19 cellular contexts compared by ENCODE assay signal in genomic region chr17:28693866-28694265, GRCh38. TPM values are rescaled to one million over a fixed set of nuclear protein-coding genes. Genes with fewer than 3 reads are reported as not detected.
DNase-seq lines count a peak whose midpoint lies in the region; ATAC-seq and TF ChIP-seq lines count a peak whose summit lies in the region.
"Had no signal": no experiment of that assay in that cellular context is flagged by ENCODE, and none has a peak within 500 bp of the region (broad histone marks: within the 10 kb centered on the region; RNA-seq: fewer than 3 reads in every experiment).

No MANE protein-coding gene starts in this region.

- TF ChIP-seq CTCF in brain (conservative IDR thresholded peaks at IDR 0.05) (no peak), lower lobe of right lung (IDR thresholded peaks at IDR 0.05) (no peak), WTC11 (IDR thresholded peaks at IDR 0.05) (no peak), GM13976 (IDR thresholded peaks at IDR 0.05; ENCODE audit: borderline replicate concordance, control extremely low read depth, extremely low read depth, insufficient read depth, missing control alignments) (no peak)

- H3K27me3 Mint-ChIP-seq in brain (no peaks in the 10 kb centered on the region), WTC11 (ENCODE audit: low read depth) (no peaks in the 10 kb centered on the region)
- H3K27me3 Mint-ChIP-seq: CD8-positive, alpha-beta memory T cell had no signal

- peaks cover 100% of the 10 kb centered on the region for H3K36me3 ChIP-seq in lower lobe of right lung

- peak; percentile 21 for DNase-seq in G401 (ENCODE audit: low spot score)
- DNase-seq in lower lobe of right lung: peak; percentile 6
- DNase-seq in posterior vena cava (ENCODE audit: low spot score): peak; percentile 18
- no peak for DNase-seq in WTC11 (ENCODE audit: low spot score)
- DNase-seq in GM13976 (ENCODE audit: low spot score): no peak
- DNase-seq: ACHN; CD8-positive, alpha-beta memory T cell; DMS79; H7; HFFc6; IMR-90; NCI-H1417; NCI-H187; NCI-H2107; NCI-H524; NCI-H82; SHP77 had no signal

- H3K4me1 Mint-ChIP-seq in brain (no peaks in the 10 kb centered on the region), WTC11 (no peaks in the 10 kb centered on the region)
- H3K4me1 Mint-ChIP-seq: CD8-positive, alpha-beta memory T cell had no signal

- intact Hi-C loops in lower lobe of right lung (cut with DNase I): no loop called here
- intact Hi-C loops in posterior vena cava (cut with DNase I): no loop called here

- H3K4me3 ChIP-seq in lower lobe of right lung: no peak overlapping the region

- no peak for ATAC-seq in lower lobe of right lung
- no peak for ATAC-seq in WTC11
- no peak for ATAC-seq in HG03139 (IDR thresholded peaks at IDR 0.05; ENCODE audit: unreplicated experiment)

- H3K27ac ChIP-seq in lower lobe of right lung: no peak overlapping the region

- peak overlapping the region in 3 of 5 experiments; percentile 78 to 95 (median 86) for H3K27ac Mint-ChIP-seq in brain
- no peak overlapping the region; the same call in 1 of the 2 replicates for H3K27ac Mint-ChIP-seq in WTC11
- H3K27ac Mint-ChIP-seq: HFFc6 had no signal

- no peaks in the 10 kb centered on the region for H3K27me3 ChIP-seq in lower lobe of right lung (ENCODE audit: low read depth)

- peaks cover 99% of the 10 kb centered on the region for H3K36me3 Mint-ChIP-seq in brain
- peaks cover 81% of the 10 kb centered on the region for H3K36me3 Mint-ChIP-seq in WTC11

- CTCF ChIA-PET in WTC11 (lab: Charles Lee): no interaction called here

- in situ Hi-C loops in G401 (cut with HindIII; ENCODE audit: low sequenced_read_pairs) (no loop called here), GM13976 (cut with MboI; ENCODE audit: low sequenced_read_pairs, unreplicated experiment) (no loop called here)

- no peak overlapping the region for H3K4me3 Mint-ChIP-seq in brain
- H3K4me3 Mint-ChIP-seq in WTC11: no peak overlapping the region
- H3K4me3 Mint-ChIP-seq: CD8-positive, alpha-beta memory T cell; HFFc6 had no signal

- POLR2A ChIA-PET in WTC11 (lab: Charles Lee): no interaction called here

- H3K9me3 ChIP-seq in lower lobe of right lung: no peaks in the 10 kb centered on the region

- no peaks in the 10 kb centered on the region for H3K4me1 ChIP-seq in lower lobe of right lung

- H3K9me3 Mint-ChIP-seq in brain (no peaks in the 10 kb centered on the region), WTC11 (no peaks in the 10 kb centered on the region)
- H3K9me3 Mint-ChIP-seq: CD8-positive, alpha-beta memory T cell; HFFc6 had no signal

TF ChIP-seq in WTC11, 78 proteins besides CTCF, POLR2A, EP300 and RAD21:
- TF ChIP-seq CREB1 (CRISPR knock-in tag; IDR thresholded peaks at IDR 0.05) (no peak), PRRX2 (CRISPR knock-in tag; IDR thresholded peaks at IDR 0.05) (no peak), KAT7 (CRISPR knock-in tag; IDR thresholded peaks at IDR 0.05; ENCODE audit: borderline replicate concordance) (no peak), NFYB (CRISPR knock-in tag; conservative IDR thresholded peaks at IDR 0.05; ENCODE audit: low read depth) (no peak), IRF2 (CRISPR knock-in tag; IDR thresholded peaks at IDR 0.05; ENCODE audit: borderline replicate concordance, low read depth) (no peak), FOXJ3 (CRISPR knock-in tag; IDR thresholded peaks at IDR 0.05; ENCODE audit: borderline replicate concordance) (no peak), GABPB1 (CRISPR knock-in tag; IDR thresholded peaks at IDR 0.05) (no peak), TEAD4 (CRISPR knock-in tag; IDR thresholded peaks at IDR 0.05) (no peak), MLX (CRISPR knock-in tag; IDR thresholded peaks at IDR 0.05) (no peak), ZNF317 (CRISPR knock-in tag; IDR thresholded peaks at IDR 0.05; ENCODE audit: borderline replicate concordance, low read depth) (no peak)
- TF ChIP-seq, protein P1, sequence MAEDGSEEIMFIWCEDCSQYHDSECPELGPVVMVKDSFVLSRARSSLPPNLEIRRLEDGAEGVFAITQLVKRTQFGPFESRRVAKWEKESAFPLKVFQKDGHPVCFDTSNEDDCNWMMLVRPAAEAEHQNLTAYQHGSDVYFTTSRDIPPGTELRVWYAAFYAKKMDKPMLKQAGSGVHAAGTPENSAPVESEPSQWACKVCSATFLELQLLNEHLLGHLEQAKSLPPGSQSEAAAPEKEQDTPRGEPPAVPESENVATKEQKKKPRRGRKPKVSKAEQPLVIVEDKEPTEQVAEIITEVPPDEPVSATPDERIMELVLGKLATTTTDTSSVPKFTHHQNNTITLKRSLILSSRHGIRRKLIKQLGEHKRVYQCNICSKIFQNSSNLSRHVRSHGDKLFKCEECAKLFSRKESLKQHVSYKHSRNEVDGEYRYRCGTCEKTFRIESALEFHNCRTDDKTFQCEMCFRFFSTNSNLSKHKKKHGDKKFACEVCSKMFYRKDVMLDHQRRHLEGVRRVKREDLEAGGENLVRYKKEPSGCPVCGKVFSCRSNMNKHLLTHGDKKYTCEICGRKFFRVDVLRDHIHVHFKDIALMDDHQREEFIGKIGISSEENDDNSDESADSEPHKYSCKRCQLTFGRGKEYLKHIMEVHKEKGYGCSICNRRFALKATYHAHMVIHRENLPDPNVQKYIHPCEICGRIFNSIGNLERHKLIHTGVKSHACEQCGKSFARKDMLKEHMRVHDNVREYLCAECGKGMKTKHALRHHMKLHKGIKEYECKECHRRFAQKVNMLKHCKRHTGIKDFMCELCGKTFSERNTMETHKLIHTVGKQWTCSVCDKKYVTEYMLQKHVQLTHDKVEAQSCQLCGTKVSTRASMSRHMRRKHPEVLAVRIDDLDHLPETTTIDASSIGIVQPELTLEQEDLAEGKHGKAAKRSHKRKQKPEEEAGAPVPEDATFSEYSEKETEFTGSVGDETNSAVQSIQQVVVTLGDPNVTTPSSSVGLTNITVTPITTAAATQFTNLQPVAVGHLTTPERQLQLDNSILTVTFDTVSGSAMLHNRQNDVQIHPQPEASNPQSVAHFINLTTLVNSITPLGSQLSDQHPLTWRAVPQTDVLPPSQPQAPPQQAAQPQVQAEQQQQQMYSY (CRISPR knock-in tag; IDR thresholded peaks at IDR 0.05): no peak

RNA-seq across cellular contexts. Expression of gene PROCA1, which starts 17.8 kb away (rescaled TPM):
- total RNA-seq in G401 (2014; rRNA removed; shearing (Covaris generic)): 2.4 and 17.2 TPM in 2 replicates
- 8.8 TPM for polyA plus RNA-seq in brain (ENCODE audit: insufficient read depth, low read depth, low replicate concordance)
- total RNA-seq in lower lobe of right lung: 4.4 TPM
- 1 to 10 TPM; 1.2 to 2.1 TPM for total RNA-seq in posterior vena cava
- total RNA-seq in WTC11 (2021): 28.4 to 33.9 TPM (median 31.7 TPM) in 3 replicates

RNA-seq across cellular contexts. Expression of gene RAB34, which starts 23.8 kb away (rescaled TPM):
- 373 TPM in 2 replicates for total RNA-seq in G401 (2014; rRNA removed; shearing (Covaris generic))
- polyA plus RNA-seq in brain (ENCODE audit: insufficient read depth, low read depth, low replicate concordance): 41.9 TPM
- total RNA-seq in lower lobe of right lung: 62.3 TPM
- 10 to 100 TPM; 75.0 to 90.2 TPM for total RNA-seq in posterior vena cava
- 153 to 181 TPM (median 162 TPM) in 3 replicates for total RNA-seq in WTC11 (2021)

RNA-seq across cellular contexts. Expression of gene RPL23A, which starts 25.9 kb away (rescaled TPM):
- total RNA-seq in G401 (2014; rRNA removed; shearing (Covaris generic)): 1,133 and 1,289 TPM in 2 replicates
- 1,609 TPM for polyA plus RNA-seq in brain (ENCODE audit: insufficient read depth, low read depth, low replicate concordance)
- total RNA-seq in lower lobe of right lung: 1,156 TPM
- 100 to 1,000 TPM; 981 to 999 TPM for total RNA-seq in posterior vena cava
- 1,832 to 2,055 TPM (median 2,048 TPM) in 3 replicates for total RNA-seq in WTC11 (2021)

RNA-seq across cellular contexts. Expression of gene SUPT6H, which starts 31.9 kb away (rescaled TPM):
- 24.4 and 43.0 TPM in 2 replicates for total RNA-seq in G401 (2014; rRNA removed; shearing (Covaris generic))
- polyA plus RNA-seq in brain (ENCODE audit: insufficient read depth, low read depth, low replicate concordance): 55.5 TPM
- total RNA-seq in lower lobe of right lung (60.3 TPM), posterior vena cava (10 to 100 TPM; 54.4 to 57.6 TPM), WTC11 (2021) (49.1 to 61.3 TPM (median 54.5 TPM) in 3 replicates)

RNA-seq across cellular contexts. Expression of gene SDF2, which starts 32.2 kb away (rescaled TPM):
- 57.7 and 73.3 TPM in 2 replicates for total RNA-seq in G401 (2014; rRNA removed; shearing (Covaris generic))
- 76.1 TPM for polyA plus RNA-seq in brain (ENCODE audit: insufficient read depth, low read depth, low replicate concordance)
- total RNA-seq in lower lobe of right lung (48.8 TPM), posterior vena cava (10 to 100 TPM; 30.7 to 33.5 TPM), WTC11 (2021) (44.4 to 49.4 TPM (median 45.9 TPM) in 3 replicates)

Comparison
In these comparisons a context has a peak if more than half of its experiments do, and no peak if none do; other contexts are left out.
1. DNase-seq: peak in G401 (single experiment), lower lobe of right lung (single experiment) and posterior vena cava (single experiment); none in WTC11 (single experiment) and GM13976 (single experiment).